ENCODE assay signal across 8 cellular contexts in genomic region chr13:45108716-45109706, GRCh38. TPM values are rescaled to one million over a fixed set of nuclear protein-coding genes. Genes with fewer than 3 reads are reported as not detected.
A peak's percentile ranks its signal among the peaks of the same experiment; 100 is the strongest.
DNase-seq lines count a peak whose midpoint lies in the region; ATAC-seq and TF ChIP-seq lines count a peak whose summit lies in the region.

No MANE protein-coding gene starts in this region.

- H3K9me3 Mint-ChIP-seq in HFFc6 = no peaks in the 10 kb centered on the region

- DNase-seq in GM03348 (ENCODE audit: low spot score) = peak; percentile 16
- DNase-seq in glomerular visceral epithelial cell (ENCODE audit: extremely low spot score) = peak; percentile 90
- no peak for DNase-seq in KG1 (lab: John Stamatoyannopoulos, UW)
- no peak for DNase-seq in HFFc6
- DNase-seq in NCI-H2081 (lab: John Stamatoyannopoulos, UW) = no peak
- DNase-seq in pons (ENCODE audit: low spot score) = no peak

- H3K4me1 Mint-ChIP-seq in HFFc6 (ENCODE audit: low read depth) = peaks cover 9% of the 10 kb centered on the region; the same call in 1 of the 2 replicates

- H3K27me3 Mint-ChIP-seq in HFFc6 (ENCODE audit: insufficient read depth) = peaks cover 13% of the 10 kb centered on the region

- no peaks in the 10 kb centered on the region for H3K36me3 Mint-ChIP-seq in HFFc6 (ENCODE audit: low read depth)

- no peak overlapping the region for H3K27ac Mint-ChIP-seq in HFFc6

- no peak for TF ChIP-seq RAD21 in Ishikawa (IDR thresholded peaks at IDR 0.05; ENCODE audit: low read depth)

- H3K4me3 Mint-ChIP-seq in HFFc6 = no peak overlapping the region

- no peak for TF ChIP-seq EP300 in Ishikawa (IDR thresholded peaks at IDR 0.05; ENCODE audit: borderline replicate concordance)

- TF ChIP-seq CTCF in HFFc6 (IDR thresholded peaks at IDR 0.05) = no peak

- ATAC-seq in GM21515 (IDR thresholded peaks at IDR 0.05; ENCODE audit: unreplicated experiment) = peak; percentile 72

TF ChIP-seq in Ishikawa, 13 proteins besides CTCF, POLR2A, EP300 and RAD21:
- TF ChIP-seq USF1 (IDR thresholded peaks at IDR 0.05) (peak; percentile 58; the same call in 1 of the 2 replicates), TAF1 (IDR thresholded peaks at IDR 0.05; ENCODE audit: low read depth) (no peak)

RNA-seq across cellular contexts. Expression of gene GTF2F2, which starts 11.3 kb away (rescaled TPM):
- 10 to 100 TPM; 22.9 to 31.5 (median 24.7) TPM for total RNA-seq in HFFc6 (2021; fragmentation: NEBNext Ultra II Directional; extraction: Animal tissue kit (Norgen Biotek cat#: 25700))

Comparison
In these comparisons a context has a peak if more than half of its experiments do, and no peak if none do; other contexts are left out.
1. DNase-seq: peak in GM03348 (single experiment) and glomerular visceral epithelial cell (single experiment); none in KG1 (single experiment), HFFc6 (single experiment), NCI-H2081 (0 of 2) and pons (single experiment).